ENCODE assay signal across 9 cellular contexts in genomic region chr4:85756938-85757337, GRCh38.
A peak's percentile ranks its signal among the peaks of the same experiment; 100 is the strongest.
DNase-seq lines count a peak whose midpoint lies in the region; ATAC-seq lines count a peak whose summit lies in the region.
"Had no signal": no experiment of that assay in that cellular context is flagged by ENCODE, and none has a peak within 500 bp of the region (broad histone marks: within the 10 kb centered on the region; RNA-seq: fewer than 3 reads in every experiment).

No MANE protein-coding gene starts in this region.

- DNase-seq in AG08395 (ENCODE audit: low spot score) (peak; percentile 50), H7 (peak; percentile 10), SK-MEL-5 (ENCODE audit: low read depth, low spot score) (peak; percentile 55), left ventricle myocardium superior (no peak), DMS79 treated with DMSO at 0.1 percent for 48 hours (lab: John Stamatoyannopoulos, UW) (no peak), NOMO-1 (lab: John Stamatoyannopoulos, UW; ENCODE audit: unreplicated experiment in 2 of 2) (no peak), mesenteric fat pad (ENCODE audit: low spot score) (no peak)
- DNase-seq: NK-92 treated with Interleukin-12 subunit alpha and Interleukin-12 subunit beta, amount 100 ng/mL, for 24 hours had no signal

- no peaks in the 10 kb centered on the region for H3K36me3 ChIP-seq in H7 (replicated peaks; ENCODE audit: control insufficient read depth, insufficient read depth, low read length)

- no peaks in the 10 kb centered on the region for H3K27me3 ChIP-seq in H7 (ENCODE audit: control insufficient read depth, insufficient read depth, low read length)

- in situ Hi-C loops in SK-MEL-5 (cut with HindIII; ENCODE audit: low pct_unique_long_range_greater_than_20kb, low sequenced_read_pairs) = no loop called here

- no peak overlapping the region for H3K4me3 ChIP-seq in H7 (ENCODE audit: insufficient read depth, low read depth, low read length)

- intact Hi-C loops in left ventricle myocardium superior (cut with micrococcal nuclease) = loop anchor here (10.0 kb wide), 1 partner anchor 288 kb away; no protein-coding TSS in a partner anchor

- ATAC-seq in left ventricle myocardium superior = peak; percentile 70
- ATAC-seq in HG03025 (IDR thresholded peaks at IDR 0.05; ENCODE audit: low FRiP score, unreplicated experiment) = no peak

Comparison
In these comparisons a context has a peak if more than half of its experiments do, and no peak if none do; other contexts are left out.
1. DNase-seq: peak in AG08395 (single experiment), H7 (single experiment) and SK-MEL-5 (single experiment); none in left ventricle myocardium superior (single experiment), DMS79 treated with DMSO at 0.1 percent for 48 hours (single experiment), NOMO-1 (0 of 2) and mesenteric fat pad (single experiment).